In genomic region chr1:11062965-11063401, GRCh38 we compare ENCODE assay signal across 10 cellular contexts. TPM values are rescaled to one million over a fixed set of nuclear protein-coding genes. Genes with fewer than 3 reads are reported as not detected.
DNase-seq lines count a peak whose midpoint lies in the region; ATAC-seq, FAIRE-seq and TF ChIP-seq lines count a peak whose summit lies in the region.
"Had no signal": no experiment of that assay in that cellular context is flagged by ENCODE, and none has a peak within 500 bp of the region (broad histone marks: within the 10 kb centered on the region; RNA-seq: fewer than 3 reads in every experiment).

No MANE protein-coding gene starts in this region.

- H3K27me3 ChIP-seq in dorsolateral prefrontal cortex (no peaks in the 10 kb centered on the region), stomach (no peaks in the 10 kb centered on the region)

- no peak for TF ChIP-seq EP300 in stomach (IDR thresholded peaks at IDR 0.05)

- H3K9me3 ChIP-seq in stomach: no peaks in the 10 kb centered on the region
- H3K9me3 ChIP-seq: prostate gland had no signal

- 41 to 65% (median 54%) methylated on average over 3 of the region's 3 CpGs for WGBS in stomach, 5 donors

- peak; percentile 89 for FAIRE-seq in GM18507 (lab: Jason Lieb, UNC)

- H3K4me1 ChIP-seq in stomach: peaks cover 11 to 32% (median 24%) of the 10 kb centered on the region in 4 donors

- TF ChIP-seq POLR2A in stomach (IDR thresholded peaks at IDR 0.05): no peak

- ATAC-seq in GM18907 (IDR thresholded peaks at IDR 0.05; ENCODE audit: unreplicated experiment): no peak
- no peak for ATAC-seq in left lobe of liver

- H3K36me3 ChIP-seq in stomach: peaks cover 25 to 56% (median 53%) of the 10 kb centered on the region in 4 donors

- peak overlapping the region in 30 of 59 donors; percentile 4 to 84 (median 35) for H3K27ac ChIP-seq in dorsolateral prefrontal cortex
- no peak overlapping the region for H3K27ac ChIP-seq in stomach
- H3K27ac ChIP-seq: prostate gland had no signal

- TF ChIP-seq CTCF in dorsolateral prefrontal cortex (IDR thresholded peaks at IDR 0.05 in 54 of 56, conservative IDR thresholded peaks at IDR 0.05 in 2 of 56; ENCODE audit: low read depth in 1 of 56, partially characterized antibody in 56 of 56) (no peak), stomach (IDR thresholded peaks at IDR 0.05) (no peak)

- peak; percentile 87 for DNase-seq in AG08395 (ENCODE audit: low spot score)
- DNase-seq in GM18507 (ENCODE audit: extremely low spot score, insufficient read length, low read depth): peak; percentile 55
- peak; percentile 16 for DNase-seq in NCI-H345 (lab: John Stamatoyannopoulos, UW)
- DNase-seq in dorsolateral prefrontal cortex: peak in 5 of 10 donors; percentile 40 to 65 (median 44)
- no peak for DNase-seq in NCI-H748 treated with DMSO at 0.1 percent for 48 hours (lab: John Stamatoyannopoulos, UW)
- no peak for DNase-seq in stomach
- DNase-seq in left lobe of liver (ENCODE audit: low spot score): no peak
- DNase-seq: RPMI8226 had no signal

- intact Hi-C loops in dorsolateral prefrontal cortex (cut with DNase I): loop anchor here (10.0 kb wide), 2 partner anchors 112 to 152 kb away; no protein-coding TSS in a partner anchor
- intact Hi-C loops in stomach (cut with DNase I; ENCODE audit: low total_unique reads): no loop called here

- H3K4me3 ChIP-seq in dorsolateral prefrontal cortex: no peak overlapping the region
- no peak overlapping the region for H3K4me3 ChIP-seq in stomach
- H3K4me3 ChIP-seq: prostate gland had no signal

RNA-seq across cellular contexts. Expression of gene SRM, which starts 3.2 kb away (rescaled TPM):
- total RNA-seq in dorsolateral prefrontal cortex (10 to 100 TPM; 32.9 to 80.2 (median 52.9) TPM), stomach (100 to 1,000 TPM in 1 of 5 donors, 10 to 100 TPM in 3, 1 to 10 TPM in 1; 9.0 to 108 (median 34.4) TPM), left lobe of liver (28.5 TPM)
- polyA plus RNA-seq in stomach: 100 to 1,000 TPM in 1 of 3 donors, 10 to 100 TPM in 2; 78.5 to 149 (median 91.8) TPM

RNA-seq across cellular contexts. Expression of gene MASP2, which starts 15.9 kb away (rescaled TPM):
- total RNA-seq in dorsolateral prefrontal cortex: 1 to 10 TPM in 5 of 120 experiments, under 1 TPM in 18, not detected in 97; 0.20 to 4.8 (median 0.59) TPM
- not detected for total RNA-seq in stomach
- not detected for polyA plus RNA-seq in stomach
- total RNA-seq in left lobe of liver: 206 TPM
- total RNA-seq: prostate gland had no signal

RNA-seq across cellular contexts. Expression of gene EXOSC10, which starts 36.7 kb away (rescaled TPM):
- total RNA-seq in dorsolateral prefrontal cortex: 100 to 1,000 TPM in 4 of 120 experiments, 10 to 100 TPM in 116; 38.5 to 121 (median 79.0) TPM
- 100 to 1,000 TPM in 1 of 5 donors, 10 to 100 TPM in 4; 15.1 to 118 (median 38.3) TPM for total RNA-seq in stomach
- 10 to 100 TPM; 21.6 to 43.2 (median 23.2) TPM for polyA plus RNA-seq in stomach
- 17.2 TPM for total RNA-seq in left lobe of liver

RNA-seq across cellular contexts. Expression of gene TARDBP, which starts 50.5 kb away (rescaled TPM):
- total RNA-seq in dorsolateral prefrontal cortex (100 to 1,000 TPM; 130 to 197 (median 159) TPM), stomach (100 to 1,000 TPM in 4 of 5 donors, 10 to 100 TPM in 1; 68.8 to 243 (median 159) TPM), left lobe of liver (59.1 TPM)
- 100 to 1,000 TPM in 2 of 3 donors, 10 to 100 TPM in 1; 85.3 to 102 (median 100) TPM for polyA plus RNA-seq in stomach

Comparison
In these comparisons a context has a peak if more than half of its experiments do, and no peak if none do; other contexts are left out.
1. DNase-seq: peak in AG08395 (single experiment), GM18507 (single experiment) and NCI-H345 (single experiment); none in NCI-H748 treated with DMSO at 0.1 percent for 48 hours (single experiment), stomach (single experiment) and left lobe of liver (single experiment).
2. H3K27ac ChIP-seq: peak in dorsolateral prefrontal cortex (30 of 59); none in stomach (0 of 5).
3. RNA of gene MASP2, which starts 15.9 kb away (total RNA-seq): 206 TPM in left lobe of liver (single experiment); 0.20 to 4.8 TPM in dorsolateral prefrontal cortex and not detected in stomach; every median in the first group is over 10 times any median in the second.